9 cellular contexts compared by ENCODE assay signal in the genomic region with DNA sequence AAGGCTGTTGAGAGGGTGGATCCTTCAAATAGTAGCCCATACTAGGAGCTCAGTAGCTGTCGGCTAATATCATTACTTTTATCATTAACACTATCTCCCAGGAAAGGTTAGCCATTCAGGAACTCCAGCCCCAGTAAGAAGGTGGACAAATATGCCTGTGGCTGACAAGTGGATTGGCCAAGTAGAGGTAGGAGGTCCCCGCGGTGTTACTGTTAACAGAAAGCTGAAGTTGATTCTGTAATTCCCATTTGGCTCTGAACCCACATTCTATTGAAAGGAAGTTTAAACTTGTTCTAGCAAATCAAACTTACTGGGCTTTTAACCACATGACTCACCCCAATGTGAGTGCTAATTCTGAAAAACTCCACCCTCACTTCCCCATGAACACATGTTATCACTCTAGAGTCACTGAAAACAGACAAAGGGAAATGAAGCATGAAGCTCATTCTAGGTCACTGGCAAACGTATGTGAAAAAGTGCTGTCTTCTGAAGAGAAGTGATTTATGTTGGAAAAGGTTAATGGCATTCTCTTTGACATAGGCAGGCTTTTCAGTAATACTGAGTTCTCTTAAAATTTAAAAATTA.
DNase-seq lines count a peak whose midpoint lies in the region; ATAC-seq and TF ChIP-seq lines count a peak whose summit lies in the region.
"Had no signal": no experiment of that assay in that cellular context is flagged by ENCODE, and none has a peak within 500 bp of the region (broad histone marks: within the 10 kb centered on the region; RNA-seq: fewer than 3 reads in every experiment).

No MANE protein-coding gene starts in this region.

- no peaks in the 10 kb centered on the region for H3K9me3 ChIP-seq in aorta (ENCODE audit: control insufficient read depth, low read length)

- H3K36me3 ChIP-seq in aorta (ENCODE audit: control insufficient read depth in 1 of 2, insufficient read depth in 2 of 2, low read length in 1 of 2), result no peaks in the 10 kb centered on the region

- DNase-seq in AG10803 (ENCODE audit: low read depth), result peak; percentile 37
- DNase-seq in NAMALWA (ENCODE audit: low spot score), result peak; percentile 19
- peak; percentile 57 for DNase-seq in fibroblast of the aortic adventitia (ENCODE audit: low read depth)
- no peak for DNase-seq in aorta
- DNase-seq in stimulated activated CD4-positive, alpha-beta T cell treated with anti-CD3 and anti-CD28 coated beads, Interleukin-2, amount 100 ng/mL, for 48 hours, result no peak
- DNase-seq: NCI-H1436 treated with DMSO at 0.1 percent for 48 hours had no signal

- H3K27ac ChIP-seq in aorta (ENCODE audit: low read depth in 1 of 2, low read length in 2 of 2), result no peak overlapping the region

- no peaks in the 10 kb centered on the region for H3K27me3 ChIP-seq in aorta (ENCODE audit: control insufficient read depth in 1 of 2, insufficient read depth in 2 of 2, low read length in 1 of 2)

- no peak overlapping the region for H3K4me3 ChIP-seq in AG10803 (ENCODE audit: low read length)
- H3K4me3 ChIP-seq in fibroblast of the aortic adventitia (ENCODE audit: low read depth, low read length), result no peak overlapping the region
- no peak overlapping the region for H3K4me3 ChIP-seq in aorta (ENCODE audit: low read length in 2 of 2)

- WGBS in aorta, 2 donors, result 53 to 63% methylated on average over 4 of the region's 4 CpGs

- intact Hi-C loops in aorta (cut with DNase I), result no loop called here

- ATAC-seq in GM21390 (IDR thresholded peaks at IDR 0.05; ENCODE audit: unreplicated experiment) (peak; percentile 70), GM21381 (IDR thresholded peaks at IDR 0.05; ENCODE audit: unreplicated experiment) (no peak), HG02981 (IDR thresholded peaks at IDR 0.05; ENCODE audit: unreplicated experiment) (no peak), aorta (ENCODE audit: low FRiP score) (no peak)

- TF ChIP-seq CTCF in AG10803 (conservative IDR thresholded peaks at IDR 0.05; ENCODE audit: low read length) (no peak), fibroblast of the aortic adventitia (IDR thresholded peaks at IDR 0.05; ENCODE audit: insufficient read depth, low read length) (no peak)

- no peaks in the 10 kb centered on the region for H3K4me1 ChIP-seq in aorta (ENCODE audit: control insufficient read depth in 1 of 2, insufficient read depth in 2 of 2, low read length in 2 of 2)

Comparison
In these comparisons a context has a peak if more than half of its experiments do, and no peak if none do; other contexts are left out.
1. DNase-seq: peak in AG10803 (single experiment), NAMALWA (single experiment) and fibroblast of the aortic adventitia (single experiment); none in aorta (0 of 2) and stimulated activated CD4-positive, alpha-beta T cell treated with anti-CD3 and anti-CD28 coated beads, Interleukin-2, amount 100 ng/mL, for 48 hours (0 of 2).